17 cellular contexts compared by ENCODE assay signal in the genomic region with DNA sequence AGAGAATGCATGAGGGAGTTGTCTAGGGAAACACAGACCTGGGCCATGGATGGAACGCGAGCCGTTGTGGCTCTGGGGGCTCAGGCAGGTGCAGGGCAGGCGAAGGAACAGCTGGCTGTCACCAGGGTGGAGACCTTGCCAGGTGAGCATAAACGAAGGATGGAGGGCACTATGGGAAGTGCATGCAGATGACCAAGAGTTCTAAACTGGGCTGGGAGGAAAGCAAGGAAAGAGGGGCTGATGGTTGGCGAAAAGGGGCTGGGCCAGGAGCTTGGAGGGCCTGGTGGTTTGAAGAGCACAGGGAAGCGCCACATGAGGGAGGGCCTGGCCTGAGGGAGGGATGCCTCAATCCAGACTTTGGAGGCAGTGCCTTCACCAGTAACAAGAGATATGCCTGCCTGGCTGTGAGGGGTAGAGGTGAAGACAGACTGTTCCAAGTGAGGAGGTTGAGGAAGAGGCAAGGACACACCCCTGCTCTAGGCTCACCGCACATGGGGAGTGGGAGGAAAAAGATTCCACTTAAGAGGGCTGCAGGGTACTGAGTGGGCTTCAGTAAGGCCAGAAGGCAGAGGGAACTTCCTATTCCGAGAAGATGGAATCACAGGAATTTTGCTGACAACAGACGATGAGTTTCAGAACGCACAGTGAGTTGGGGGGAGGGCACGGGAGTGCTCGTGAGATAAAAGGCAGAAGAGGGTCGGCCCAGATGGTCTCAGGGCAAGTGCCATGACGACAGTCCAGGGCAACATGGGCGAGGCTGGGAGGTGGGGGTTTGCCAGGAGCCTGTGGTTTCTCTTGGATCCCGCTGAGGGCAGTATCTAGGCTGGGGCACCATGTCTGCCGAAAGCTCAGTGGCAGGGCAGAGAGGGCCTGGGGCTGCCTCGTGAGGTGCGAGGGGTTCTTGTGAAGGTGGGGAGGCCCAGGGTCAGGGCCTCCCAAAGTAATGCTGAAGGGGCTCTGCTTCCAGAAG. TPM values are rescaled to one million over a fixed set of nuclear protein-coding genes. Genes with fewer than 3 reads are reported as not detected.
DNase-seq lines count a peak whose midpoint lies in the region; ATAC-seq, FAIRE-seq and TF ChIP-seq lines count a peak whose summit lies in the region.
"Had no signal": no experiment of that assay in that cellular context is flagged by ENCODE, and none has a peak within 500 bp of the region (broad histone marks: within the 10 kb centered on the region; RNA-seq: fewer than 3 reads in every experiment).

No MANE protein-coding gene starts in this region.

- ATAC-seq in HG03521 (IDR thresholded peaks at IDR 0.05; ENCODE audit: unreplicated experiment) = no peak
- no peak for ATAC-seq in GM18909 (IDR thresholded peaks at IDR 0.05; ENCODE audit: poor library complexity, unreplicated experiment)
- ATAC-seq: Panc1, psoas muscle had no signal

- H3K79me2 ChIP-seq in GM23248 (ENCODE audit: insufficient read depth) = no peaks in the 10 kb centered on the region

- no peak for FAIRE-seq in kidney (lab: Jason Lieb, UNC)

- H3K9me3 ChIP-seq in GM23248 (ENCODE audit: low read depth) (no peaks in the 10 kb centered on the region), kidney (ENCODE audit: control insufficient read depth in 1 of 2, low read length in 2 of 2) (no peaks in the 10 kb centered on the region)
- H3K9me3 ChIP-seq: HAP-1, psoas muscle, tibial artery had no signal

- H3K4me3 ChIP-seq in GM23248 (no peak overlapping the region), dorsolateral prefrontal cortex (no peak overlapping the region), kidney (ENCODE audit: low read length in 2 of 2) (no peak overlapping the region)
- H3K4me3 ChIP-seq: HAP-1, psoas muscle, tibial artery had no signal

- intact Hi-C loops in dorsolateral prefrontal cortex (cut with DNase I) = no loop called here
- intact Hi-C loops in kidney (cut with DNase I) = no loop called here

- H3K36me3 ChIP-seq in GM23248 (ENCODE audit: low read depth) = no peaks in the 10 kb centered on the region
- H3K36me3 ChIP-seq in kidney (ENCODE audit: control insufficient read depth in 1 of 2, insufficient read depth in 2 of 2, low read length in 2 of 2) = no peaks in the 10 kb centered on the region
- H3K36me3 ChIP-seq: HAP-1, tibial artery had no signal

- H3K4me1 Mint-ChIP-seq in nephron progenitor cell = peaks cover 63% of the 10 kb centered on the region
- H3K4me1 Mint-ChIP-seq: CD14-positive monocyte had no signal

- no peaks in the 10 kb centered on the region for H3K27me3 ChIP-seq in GM23248 (replicated peaks; ENCODE audit: insufficient read depth)
- no peaks in the 10 kb centered on the region for H3K27me3 ChIP-seq in dorsolateral prefrontal cortex
- H3K27me3 ChIP-seq: tibial artery had no signal

- TF ChIP-seq CTCF in dorsolateral prefrontal cortex (IDR thresholded peaks at IDR 0.05 in 54 of 56, conservative IDR thresholded peaks at IDR 0.05 in 2 of 56; ENCODE audit: low read depth in 1 of 56, partially characterized antibody in 56 of 56) = no peak
- no peak for TF ChIP-seq CTCF in nephron progenitor cell (IDR thresholded peaks at IDR 0.05)
- no peak for TF ChIP-seq CTCF in kidney (IDR thresholded peaks at IDR 0.05; ENCODE audit: borderline replicate concordance, extremely low read depth, insufficient read depth)

- H3K27ac ChIP-seq in GM23248 = no peak overlapping the region
- peak overlapping the region; percentile 4 to 91 (median 68) for H3K27ac ChIP-seq in dorsolateral prefrontal cortex
- H3K27ac ChIP-seq in kidney (ENCODE audit: low read depth in 2 of 2, low read length in 2 of 2) = no peak overlapping the region
- H3K27ac ChIP-seq: psoas muscle, tibial artery had no signal

- peaks cover 4% of the 10 kb centered on the region for H3K27me3 Mint-ChIP-seq in nephron progenitor cell (ENCODE audit: low read depth, poor library complexity)

- H3K9ac ChIP-seq in GM23248 (no peak overlapping the region), kidney (ENCODE audit: low read length in 2 of 2) (no peak overlapping the region)

- no peaks in the 10 kb centered on the region for H3K9me2 ChIP-seq in GM23248 (ENCODE audit: insufficient read depth)

- no peaks in the 10 kb centered on the region for H4K20me1 ChIP-seq in GM23248 (ENCODE audit: insufficient read depth)

- H3K4me1 ChIP-seq in GM23248 (ENCODE audit: insufficient read depth) (peaks cover 21% of the 10 kb centered on the region), kidney (ENCODE audit: control insufficient read depth in 1 of 2, insufficient read depth in 1 of 2, low read depth in 1 of 2, low read length in 2 of 2) (peaks cover 10 to 16% of the 10 kb centered on the region in 2 donors)

- DNase-seq in 8988T (peak; percentile 39), GM23248 (peak; percentile 28), dorsolateral prefrontal cortex (peak in 4 of 10 donors; percentile 5 to 41 (median 30)), nephron progenitor cell (no peak), kidney (no peak), superior temporal gyrus (ENCODE audit: extremely low spot score) (no peak)
- DNase-seq: activated T-cell treated with anti-CD3 and anti-CD28 coated beads, Interleukin-2, amount 50 U/mL, for 1 hour; central memory CD4-positive, alpha-beta T cell; foreskin melanocyte; kidney glomerular epithelial cell had no signal

- peak overlapping the region; percentile 10 for H3K4me3 Mint-ChIP-seq in nephron progenitor cell

- H3K4me2 ChIP-seq in GM23248 (ENCODE audit: unreplicated experiment) = no peak overlapping the region

- no peak overlapping the region for H2AFZ ChIP-seq in GM23248

- in situ Hi-C loops in GM23248 (cut with MboI) = no loop called here

- no peaks in the 10 kb centered on the region for H3K9me3 Mint-ChIP-seq in nephron progenitor cell

- H3F3A ChIP-seq in GM23248 (ENCODE audit: insufficient read depth) = peaks cover 18% of the 10 kb centered on the region; the same call in 1 of the 2 replicates

- 57 to 59% methylated on average over 20 of the region's 20 CpGs for WGBS in GM23248 (ENCODE audit: low coverage in 1 of 2, low lambda C conversion rate in 2 of 2, missing lambda C conversion rate in 2 of 2), 2 experiments

- peak overlapping the region; percentile 92 for H3K27ac Mint-ChIP-seq in nephron progenitor cell
- H3K27ac Mint-ChIP-seq: CD14-positive monocyte had no signal

- no peaks in the 10 kb centered on the region for H3K36me3 Mint-ChIP-seq in nephron progenitor cell (ENCODE audit: low read depth)
- H3K36me3 Mint-ChIP-seq: CD14-positive monocyte had no signal

RNA-seq across cellular contexts. Expression of a gene that starts 20.6 kb away (rescaled TPM):
- total RNA-seq in GM23248 (2014; rRNA removed; shearing (Covaris generic)) = 14.9 and 15.5 TPM in 2 replicates
- polyA plus RNA-seq in GM23248 (2016; fragmentation: Nextera tagmentation; extraction: Ambion mirVana) (24.4 and 25.2 TPM in 2 replicates), kidney (ENCODE audit: insufficient read depth, low read depth, low replicate concordance) (67.5 TPM)
- total RNA-seq in dorsolateral prefrontal cortex (10 to 100 TPM; 10.3 to 48.5 (median 28.0) TPM), kidney (32.1 TPM)
- polyA plus RNA-seq: CD14-positive monocyte had no signal

RNA-seq across cellular contexts. Expression of a gene that starts 36.4 kb away (rescaled TPM):
- 11.3 and 21.2 TPM in 2 replicates for total RNA-seq in GM23248 (2014; rRNA removed; shearing (Covaris generic))
- polyA plus RNA-seq in GM23248 (2016; fragmentation: Nextera tagmentation; extraction: Ambion mirVana) (25.7 and 28.6 TPM in 2 replicates), kidney (ENCODE audit: insufficient read depth, low read depth, low replicate concordance) (7.1 TPM)
- total RNA-seq in dorsolateral prefrontal cortex (10 to 100 TPM in 118 of 120 experiments, 1 to 10 TPM in 2; 9.3 to 31.4 (median 15.9) TPM), kidney (36.7 TPM)

RNA-seq across cellular contexts. Expression of a gene that starts 45.1 kb away (rescaled TPM):
- 79.0 and 97.8 TPM in 2 replicates for total RNA-seq in GM23248 (2014; rRNA removed; shearing (Covaris generic))
- polyA plus RNA-seq in GM23248 (2016; fragmentation: Nextera tagmentation; extraction: Ambion mirVana) (155 and 156 TPM in 2 replicates), kidney (ENCODE audit: insufficient read depth, low read depth, low replicate concordance) (27.6 TPM)
- total RNA-seq in dorsolateral prefrontal cortex (10 to 100 TPM in 12 of 120 experiments, 1 to 10 TPM in 108; 1.0 to 29.2 (median 4.0) TPM), kidney (51.1 TPM)

Comparison
In these comparisons a context has a peak if more than half of its experiments do, and no peak if none do; other contexts are left out.
1. DNase-seq: peak in 8988T (single experiment) and GM23248 (single experiment); none in nephron progenitor cell (single experiment), kidney (single experiment) and superior temporal gyrus (single experiment).
2. H3K27ac ChIP-seq: peak in dorsolateral prefrontal cortex (59 of 59); none in GM23248 (single experiment) and kidney (0 of 2).